21 cellular contexts compared by ENCODE assay signal in the genomic region with DNA sequence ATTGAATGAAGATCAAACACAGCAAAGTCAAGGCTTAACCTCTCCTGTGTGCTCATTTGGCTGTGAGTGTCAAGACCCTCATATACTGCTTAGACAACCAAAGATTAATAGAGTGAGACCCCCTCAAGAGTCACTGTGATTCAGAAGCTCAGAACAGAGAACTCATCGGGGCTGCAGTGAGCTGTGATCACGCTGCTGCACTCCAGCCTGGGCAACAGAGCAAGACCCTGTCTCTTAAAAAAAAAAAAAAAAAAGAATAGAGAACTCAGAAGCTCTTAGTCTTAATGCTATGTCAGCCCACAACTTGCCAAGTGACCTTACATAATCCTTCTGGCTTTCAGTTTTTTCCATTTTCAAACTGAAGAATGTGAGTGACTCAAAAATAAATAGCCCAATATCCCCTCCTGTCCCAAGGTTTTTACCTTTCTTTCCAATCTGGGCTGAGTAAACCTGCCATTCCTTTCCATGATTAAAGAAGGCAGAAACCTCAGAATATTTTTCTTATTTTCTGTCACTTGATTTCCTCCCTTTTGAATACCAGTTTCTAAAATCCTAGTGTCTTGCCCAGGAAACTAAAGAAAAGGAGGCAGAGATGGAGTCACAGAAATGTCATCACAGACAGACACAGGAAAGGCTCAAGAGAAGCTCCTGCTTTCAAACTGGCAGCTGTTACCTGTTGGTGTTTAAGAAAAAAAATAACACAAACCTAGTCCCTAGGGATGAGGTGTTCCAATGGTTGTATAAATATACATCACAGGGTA.
A peak's percentile ranks its signal among the peaks of the same experiment; 100 is the strongest.
DNase-seq lines count a peak whose midpoint lies in the region; ATAC-seq, FAIRE-seq and TF ChIP-seq lines count a peak whose summit lies in the region.
"Had no signal": no experiment of that assay in that cellular context is flagged by ENCODE, and none has a peak within 500 bp of the region (broad histone marks: within the 10 kb centered on the region; RNA-seq: fewer than 3 reads in every experiment).

No MANE protein-coding gene starts in this region.

- H3K9me3 ChIP-seq in astrocyte (ENCODE audit: insufficient read depth, low read depth, low read length): no peaks in the 10 kb centered on the region
- no peaks in the 10 kb centered on the region for H3K9me3 ChIP-seq in HepG2 (ENCODE audit: low read length)
- H3K9me3 ChIP-seq in tibial artery: no peaks in the 10 kb centered on the region

- FAIRE-seq in astrocyte (lab: Jason Lieb, UNC) (no peak), HepG2 (lab: Jason Lieb, UNC) (no peak)
- FAIRE-seq: D721Med, RCC 7860 had no signal

- ATAC-seq in HepG2: peak; percentile 65

- no peak overlapping the region for H3K4me3 Mint-ChIP-seq in astrocyte (ENCODE audit: unreplicated experiment)

- H3K9ac ChIP-seq in astrocyte (ENCODE audit: low read length): no peak overlapping the region
- H3K9ac ChIP-seq in HepG2 (ENCODE audit: insufficient read depth, low read depth, low read length): peak overlapping the region; percentile 40

- 11% methylated on average over 2 of the region's 2 CpGs for WGBS in HepG2 (ENCODE audit: low lambda C conversion rate)

- TF ChIP-seq POLR2A in HepG2 (IDR thresholded peaks at IDR 0.05; ENCODE audit: insufficient read depth in 1 of 2, low read depth in 2 of 2, low read length in 2 of 2): no peak

- H3K79me2 ChIP-seq in astrocyte (ENCODE audit: insufficient read depth, low read length) (no peaks in the 10 kb centered on the region), HepG2 (ENCODE audit: insufficient read depth, low read length) (no peaks in the 10 kb centered on the region)

- no peak overlapping the region for H2AFZ ChIP-seq in astrocyte (ENCODE audit: low read depth, low read length)
- no peak overlapping the region for H2AFZ ChIP-seq in HepG2 (ENCODE audit: low read length)

- H3K36me3 ChIP-seq in astrocyte (ENCODE audit: insufficient read depth, low read length): no peaks in the 10 kb centered on the region
- H3K36me3 ChIP-seq in HepG2 (replicated peaks in 1 of 2; ENCODE audit: control insufficient read depth in 1 of 2, insufficient read depth in 2 of 2, low read length in 2 of 2): no peaks in the 10 kb centered on the region
- no peaks in the 10 kb centered on the region for H3K36me3 ChIP-seq in tibial artery

- intact Hi-C loops in HepG2 (cut with micrococcal nuclease; ENCODE audit: unreplicated experiment): loop anchor here (5.0 kb wide), 2 partner anchors 169 to 354 kb away; a partner anchor contains a TSS
- intact Hi-C loops in tibial artery (cut with DNase I; ENCODE audit: low total_unique reads): no loop called here

- H3K27me3 Mint-ChIP-seq in astrocyte (ENCODE audit: low read depth, unreplicated experiment): peaks cover 16% of the 10 kb centered on the region

- H3K4me3 ChIP-seq in astrocyte (ENCODE audit: insufficient read depth, low read depth, low read length) (no peak overlapping the region), HepG2 (replicated peaks in 1 of 3; ENCODE audit: insufficient read depth in 1 of 3, low read depth in 2 of 3, low read length in 3 of 3) (peak overlapping the region in 2 of 3 experiments; percentile 1 to 40; a peak in 2 of 6 replicates), tibial artery (no peak overlapping the region), foreskin fibroblast (ENCODE audit: low read depth in 1 of 2, low read length in 2 of 2) (no peak overlapping the region)

- no peak for TF ChIP-seq EP300 in HepG2 (IDR thresholded peaks at IDR 0.05; ENCODE audit: low read depth in 2 of 2, low read length in 2 of 2)
- TF ChIP-seq EP300 in HepG2 (CRISPR knock-in tag; IDR thresholded peaks at IDR 0.05; ENCODE audit: borderline replicate concordance): no peak

- H3K27me3 ChIP-seq in astrocyte (ENCODE audit: insufficient read depth, low read length) (no peaks in the 10 kb centered on the region), HepG2 (ENCODE audit: control insufficient read depth in 1 of 2, insufficient read depth in 2 of 2, low read length in 2 of 2) (no peaks in the 10 kb centered on the region), tibial artery (no peaks in the 10 kb centered on the region)

- no peak overlapping the region for H3K27ac Mint-ChIP-seq in astrocyte (ENCODE audit: unreplicated experiment)

- H3K4me1 ChIP-seq in astrocyte (ENCODE audit: insufficient read depth, low read length) (no peaks in the 10 kb centered on the region), HepG2 (ENCODE audit: insufficient read depth, low read length) (peaks cover 78% of the 10 kb centered on the region), tibial artery (peaks cover 0 to 36% (median 12%) of the 10 kb centered on the region in 4 donors)

- DNase-seq in DMS53 (lab: John Stamatoyannopoulos, UW) (peak; percentile 9), DMS53 treated with DMSO at 0.1 percent for 48 hours (lab: John Stamatoyannopoulos, UW; ENCODE audit: unreplicated experiment) (no peak), astrocyte (ENCODE audit: low read depth) (peak; percentile 22), HepG2 (ENCODE audit: low spot score) (no peak), tibial artery (no peak), HEK293T (ENCODE audit: extremely low spot score) (no peak), foreskin fibroblast (no peak), NCI-H1694 treated with DMSO at 0.1 percent for 48 hours (lab: John Stamatoyannopoulos, UW) (no peak)
- DNase-seq: AML-193; DND-41; H7; NCI-H1417; NCI-H187 treated with DMSO at 0.1 percent for 48 hours; NCI-H446; NCI-H69; NK-92 treated with Interleukin-12 subunit alpha and Interleukin-12 subunit beta, amount 100 ng/mL, for 24 hours; Right ventricle myocardium superior had no signal

- no TSS peak for BruUV-seq in HepG2 (replicated peaks; lab: Mats Ljungman, UMichigan)

- H3K36me3 Mint-ChIP-seq in astrocyte (ENCODE audit: low read depth, unreplicated experiment): no peaks in the 10 kb centered on the region

- no peaks in the 10 kb centered on the region for H4K20me1 ChIP-seq in astrocyte (ENCODE audit: insufficient read depth, low read length)
- no peaks in the 10 kb centered on the region for H4K20me1 ChIP-seq in HepG2 (ENCODE audit: insufficient read depth, low read length)

- no peaks in the 10 kb centered on the region for H3K4me1 Mint-ChIP-seq in astrocyte (ENCODE audit: low read depth, unreplicated experiment)

- POLR2A ChIA-PET in HepG2 (lab: Yijun Ruan, JAX) (interaction anchor here (0.6 to 2.7 kb wide), 12 partner anchors 10 to 175 kb away, joined by 3 to 30 read pairs (median 4); a partner anchor contains a TSS), HEK293T (lab: Yijun Ruan, JAX) (no interaction called here)

- TF ChIP-seq RAD21 in HepG2 (CRISPR knock-in tag; IDR thresholded peaks at IDR 0.05): no peak

- TF ChIP-seq CTCF in astrocyte (IDR thresholded peaks at IDR 0.05; ENCODE audit: insufficient read depth, low read depth, low read length): no peak
- no peak for TF ChIP-seq CTCF in HepG2 (CRISPR knock-in tag; IDR thresholded peaks at IDR 0.05)
- TF ChIP-seq CTCF in tibial artery (IDR thresholded peaks at IDR 0.05): no peak
- no peak for TF ChIP-seq CTCF in foreskin fibroblast (IDR thresholded peaks at IDR 0.05; ENCODE audit: low read depth, low read length)

- CTCF ChIA-PET in HepG2 (lab: Yijun Ruan, JAX; ENCODE audit: low intra/inter-chr PET ratio, low total read pairs) (interaction anchor here (5.1 kb wide), 1 partner anchor 29 kb away, joined by 52 read pairs; no protein-coding TSS in a partner anchor), HEK293T (lab: Yijun Ruan, JAX) (interaction anchor here (0.7 kb wide), 2 partner anchors 18 to 552 kb away, joined by 3 to 5 read pairs; no protein-coding TSS in a partner anchor)

- H3K4me2 ChIP-seq in astrocyte (ENCODE audit: low read length): no peak overlapping the region
- peak overlapping the region; percentile 68 for H3K4me2 ChIP-seq in HepG2 (ENCODE audit: low read depth, low read length)

- H3K9me3 Mint-ChIP-seq in astrocyte (ENCODE audit: unreplicated experiment): no peaks in the 10 kb centered on the region

- H3K27ac ChIP-seq in astrocyte (ENCODE audit: low read depth, low read length): no peak overlapping the region
- H3K27ac ChIP-seq in HepG2 (ENCODE audit: extremely low read length, insufficient read depth, low read length): peak overlapping the region; percentile 84
- H3K27ac ChIP-seq in tibial artery: peak overlapping the region; percentile 14 to 43
- H3K27ac ChIP-seq: 22Rv1, C4-2B had no signal

- in situ Hi-C loops in HepG2 (cut with HindIII; ENCODE audit: extremely low pct_ligation_motif_present, low pct_unique_long_range_greater_than_20kb): no loop called here

TF ChIP-seq in HepG2, 621 proteins besides CTCF, POLR2A, EP300 and RAD21 (continues in another document):
- TF ChIP-seq HES4 (CRISPR knock-in tag; IDR thresholded peaks at IDR 0.05; ENCODE audit: borderline replicate concordance) (no peak), POGZ (CRISPR knock-in tag; IDR thresholded peaks at IDR 0.05) (no peak), ZNF121 (CRISPR knock-in tag; IDR thresholded peaks at IDR 0.05) (peak; percentile 99), RBFOX2 (IDR thresholded peaks at IDR 0.05; ENCODE audit: low read depth, low read length) (0 out of 2 replicates have a peak, but pooled peaks have one; percentile 8), ZNF670 (CRISPR knock-in tag; IDR thresholded peaks at IDR 0.05; ENCODE audit: borderline replicate concordance) (0 out of 2 replicates have a peak, but pooled peaks have one; percentile 18)

TF ChIP-seq in HEK293T, 16 proteins besides CTCF, POLR2A, EP300 and RAD21 (continues in another document):
- TF ChIP-seq ARNT (IDR thresholded peaks at IDR 0.05) (no peak), CTBP1 (IDR thresholded peaks at IDR 0.05; ENCODE audit: borderline replicate concordance) (no peak), FOXM1 (IDR thresholded peaks at IDR 0.05; ENCODE audit: borderline replicate concordance) (no peak), FOXK2 (IDR thresholded peaks at IDR 0.05) (no peak), HDGF (IDR thresholded peaks at IDR 0.05; ENCODE audit: borderline replicate concordance) (no peak), LEF1 (IDR thresholded peaks at IDR 0.05; ENCODE audit: borderline replicate concordance) (no peak), SUZ12 (IDR thresholded peaks at IDR 0.05) (no peak), BHLHE40 (IDR thresholded peaks at IDR 0.05; ENCODE audit: borderline replicate concordance) (no peak), SP1 (IDR thresholded peaks at IDR 0.05) (no peak), ELF4 (IDR thresholded peaks at IDR 0.05) (no peak), FOXA1 (IDR thresholded peaks at IDR 0.05) (no peak), ZNF384 (IDR thresholded peaks at IDR 0.05) (no peak), TARDBP (IDR thresholded peaks at IDR 0.05) (no peak), L3MBTL2 (conservative IDR thresholded peaks at IDR 0.05) (no peak), NFRKB (IDR thresholded peaks at IDR 0.05) (no peak)

Comparison
In these comparisons a context has a peak if more than half of its experiments do, and no peak if none do; other contexts are left out.
1. DNase-seq: peak in DMS53 (single experiment) and astrocyte (single experiment); none in DMS53 treated with DMSO at 0.1 percent for 48 hours (single experiment), HepG2 (single experiment), tibial artery (0 of 2), HEK293T (single experiment), foreskin fibroblast (0 of 2) and NCI-H1694 treated with DMSO at 0.1 percent for 48 hours (single experiment).
2. H3K4me3 ChIP-seq: peak in HepG2 (2 of 3); none in astrocyte (single experiment), tibial artery (0 of 2) and foreskin fibroblast (0 of 2).